2 cellular contexts compared by ENCODE assay signal in genomic region chr4:121472937-121473721, GRCh38.
TF ChIP-seq lines count a peak whose summit lies in the region.

No MANE protein-coding gene starts in this region.

TF ChIP-seq in HepG2, 621 proteins besides CTCF, POLR2A, EP300 and RAD21:
- TF ChIP-seq NCOR1 (IDR thresholded peaks at IDR 0.05; ENCODE audit: borderline replicate concordance, low read length), result no peak
- TF ChIP-seq MAX (IDR thresholded peaks at IDR 0.05), result no peak
- peak; percentile 40; the same call in 1 of the 2 replicates for TF ChIP-seq ATF7 (IDR thresholded peaks at IDR 0.05)
- no peak for TF ChIP-seq ATF7 (CRISPR knock-in tag; IDR thresholded peaks at IDR 0.05)
- no peak for TF ChIP-seq UBTF (CRISPR knock-in tag; IDR thresholded peaks at IDR 0.05)
- no peak for TF ChIP-seq SIN3B (IDR thresholded peaks at IDR 0.05; ENCODE audit: low read length)
- TF ChIP-seq ZNF598 (CRISPR knock-in tag; IDR thresholded peaks at IDR 0.05; ENCODE audit: borderline replicate concordance), result no peak
- no peak for TF ChIP-seq SALL1 (CRISPR knock-in tag; IDR thresholded peaks at IDR 0.05)
- no peak for TF ChIP-seq ZNF75D (CRISPR knock-in tag; IDR thresholded peaks at IDR 0.05; ENCODE audit: borderline replicate concordance)
- no peak for TF ChIP-seq ZBTB7B (CRISPR knock-in tag; IDR thresholded peaks at IDR 0.05)
- no peak for TF ChIP-seq ZNF749 (CRISPR knock-in tag; IDR thresholded peaks at IDR 0.05; ENCODE audit: borderline replicate concordance)
- no peak for TF ChIP-seq ZNF205 (CRISPR knock-in tag; IDR thresholded peaks at IDR 0.05)
- peak; percentile 53; the same call in 1 of the 2 replicates for TF ChIP-seq CEBPB (IDR thresholded peaks at IDR 0.05; ENCODE audit: borderline replicate concordance, low read depth, low read length)
- no peak for TF ChIP-seq CEBPZ (IDR thresholded peaks at IDR 0.05; ENCODE audit: low read length)
TF ChIP-seq in HepG2: peak in this region for 2.

TF ChIP-seq in HCT116, 20 proteins besides CTCF, POLR2A, EP300 and RAD21:
- TF ChIP-seq ZFX (IDR thresholded peaks at IDR 0.05) (no peak), SIN3A (IDR thresholded peaks at IDR 0.05; ENCODE audit: low read depth) (no peak)
TF ChIP-seq in HCT116: peak in this region for 0.
